In the genomic region with DNA sequence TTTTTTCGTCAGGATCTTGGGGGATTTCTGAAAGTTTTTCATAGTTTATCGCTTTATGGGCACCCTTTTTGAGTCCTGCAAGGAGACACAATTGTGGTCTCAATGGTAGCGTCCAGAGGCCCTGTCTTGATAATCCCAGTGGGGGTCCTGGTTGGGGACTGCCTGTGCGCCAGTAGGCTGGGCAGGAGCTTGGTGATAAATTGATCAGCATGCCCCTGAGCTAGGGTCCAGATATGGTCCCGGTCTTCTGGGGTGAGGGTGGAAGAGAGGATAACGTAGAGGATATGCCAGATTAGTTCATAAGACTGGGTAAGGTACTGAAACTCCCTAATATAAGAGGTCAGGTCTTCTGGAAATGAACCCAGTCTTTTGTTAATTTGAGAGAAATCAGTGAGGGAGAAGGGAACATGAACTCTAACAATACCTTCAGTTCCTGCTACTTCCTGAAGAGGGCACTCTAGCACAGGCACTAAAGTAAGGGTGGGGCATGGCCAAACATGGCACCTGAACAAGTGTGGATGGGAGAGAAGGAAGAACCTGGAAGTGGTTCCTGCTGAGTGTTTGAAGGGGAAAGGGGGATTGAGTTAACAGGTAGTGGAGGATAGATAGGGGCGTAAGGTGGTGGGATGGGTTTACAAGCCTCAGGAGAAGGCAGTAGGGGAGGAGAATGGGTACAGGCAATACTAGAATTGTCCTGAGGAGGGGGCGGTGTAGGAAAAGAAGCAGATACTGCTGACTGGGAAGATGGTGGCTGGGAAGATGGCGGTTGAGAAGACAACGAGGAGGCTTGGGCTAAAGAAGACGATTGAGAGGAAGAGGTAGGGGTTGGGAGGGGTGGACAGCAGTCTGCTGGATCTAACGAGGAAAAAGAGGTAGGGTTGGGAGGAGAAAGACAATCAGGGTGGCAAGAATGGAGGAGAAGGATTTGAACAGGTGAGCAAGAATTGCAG, we compare ENCODE assay signal across 8 cellular contexts. TPM values are rescaled to one million over a fixed set of nuclear protein-coding genes. Genes with fewer than 3 reads are reported as not detected.
A peak's percentile ranks its signal among the peaks of the same experiment; 100 is the strongest.
DNase-seq lines count a peak whose midpoint lies in the region; ATAC-seq and TF ChIP-seq lines count a peak whose summit lies in the region.

No MANE protein-coding gene starts in this region.

- no peak overlapping the region for H3K4me3 Mint-ChIP-seq in CD8-positive, alpha-beta T cell
- H3K4me3 Mint-ChIP-seq in activated B cell treated with CpG ODN at 0.5 μM for 24 hours (no peak overlapping the region), endothelial cell (ENCODE audit: unreplicated experiment) (no peak overlapping the region)

- no peak for TF ChIP-seq POLR2A in gastrocnemius medialis (IDR thresholded peaks at IDR 0.05)

- H3K36me3 Mint-ChIP-seq in CD8-positive, alpha-beta T cell: peaks cover 64% of the 10 kb centered on the region
- H3K36me3 Mint-ChIP-seq in activated B cell treated with CpG ODN at 0.5 μM for 24 hours (ENCODE audit: low read depth) (peaks cover 55% of the 10 kb centered on the region), endothelial cell (ENCODE audit: low read depth, unreplicated experiment) (peaks cover 45% of the 10 kb centered on the region)

- no peaks in the 10 kb centered on the region for H3K9me3 Mint-ChIP-seq in CD8-positive, alpha-beta T cell
- no peaks in the 10 kb centered on the region for H3K9me3 Mint-ChIP-seq in activated B cell treated with CpG ODN at 0.5 μM for 24 hours
- H3K9me3 Mint-ChIP-seq in endothelial cell (ENCODE audit: unreplicated experiment): no peaks in the 10 kb centered on the region

- ATAC-seq in CD8-positive, alpha-beta T cell: peak; percentile 92
- ATAC-seq in GM21786 (IDR thresholded peaks at IDR 0.05; ENCODE audit: unreplicated experiment): peak; percentile 52
- ATAC-seq in activated B cell treated with CpG ODN at 0.5 μM for 24 hours (ENCODE audit: low read depth): peak; percentile 75
- peak in 1 of 2 donors; percentile 49 for ATAC-seq in gastrocnemius medialis
- no peak for ATAC-seq in HG02759 (IDR thresholded peaks at IDR 0.05; ENCODE audit: unreplicated experiment)

- no peaks in the 10 kb centered on the region for H3K9me3 ChIP-seq in CD8-positive, alpha-beta T cell (ENCODE audit: low read length)
- H3K9me3 ChIP-seq in gastrocnemius medialis: no peaks in the 10 kb centered on the region

- intact Hi-C loops in CD8-positive, alpha-beta T cell (cut with DNase I, micrococcal nuclease): loop anchor here (1.0 to 10.0 kb wide), 6 partner anchors 232 to 531 kb away; a partner anchor contains a TSS
- intact Hi-C loops in activated B cell treated with CpG ODN at 0.5 μM for 24 hours (cut with micrococcal nuclease): loop anchor here (1.0 to 2.0 kb wide), 3 partner anchors 31 to 529 kb away; a partner anchor contains a TSS
- intact Hi-C loops in gastrocnemius medialis (cut with DNase I; ENCODE audit: low total_unique reads): loop anchor here (1.0 to 10.0 kb wide), 3 partner anchors 31 to 311 kb away; a partner anchor contains a TSS

- peaks cover 52% of the 10 kb centered on the region for H3K4me1 Mint-ChIP-seq in CD8-positive, alpha-beta T cell (ENCODE audit: low read depth)
- peaks cover 26% of the 10 kb centered on the region for H3K4me1 Mint-ChIP-seq in activated B cell treated with CpG ODN at 0.5 μM for 24 hours
- H3K4me1 Mint-ChIP-seq in endothelial cell (ENCODE audit: unreplicated experiment): peaks cover 10% of the 10 kb centered on the region

- H3K4me3 ChIP-seq in CD8-positive, alpha-beta T cell (ENCODE audit: low read depth, low read length): no peak overlapping the region
- no peak overlapping the region for H3K4me3 ChIP-seq in gastrocnemius medialis

- POLR2A ChIA-PET in CD8-positive, alpha-beta T cell (lab: Charles Lee): interaction anchor here (0.7 to 1.4 kb wide), 3 partner anchors 8 to 55 kb away, joined by 3 to 4 read pairs (median 4); no protein-coding TSS in a partner anchor
- POLR2A ChIA-PET in activated B cell treated with CpG ODN at 0.5 μM for 24 hours (lab: Charles Lee): no interaction called here

- H3K27ac Mint-ChIP-seq in CD8-positive, alpha-beta T cell: no peak overlapping the region
- H3K27ac Mint-ChIP-seq in activated B cell treated with CpG ODN at 0.5 μM for 24 hours (peak overlapping the region; percentile 38), endothelial cell (ENCODE audit: unreplicated experiment) (peak overlapping the region; percentile 89)

- in situ Hi-C loops in gastrocnemius medialis (cut with MboI; ENCODE audit: low sequenced_read_pairs in 4 of 4): no loop called here

- TF ChIP-seq CTCF in CD8-positive, alpha-beta T cell (IDR thresholded peaks at IDR 0.05): peak; percentile 68
- no peak for TF ChIP-seq CTCF in activated B cell treated with CpG ODN at 0.5 μM for 24 hours (IDR thresholded peaks at IDR 0.05)
- peak; percentile 43 for TF ChIP-seq CTCF in endothelial cell (IDR thresholded peaks at IDR 0.05; ENCODE audit: unreplicated experiment)
- TF ChIP-seq CTCF in gastrocnemius medialis (IDR thresholded peaks at IDR 0.05 in 4 of 5, conservative IDR thresholded peaks at IDR 0.05 in 1 of 5): peak; percentile 31 to 71 (median 57)

- H3K36me3 ChIP-seq in CD8-positive, alpha-beta T cell (ENCODE audit: insufficient read depth, low read length): peaks cover 6% of the 10 kb centered on the region
- H3K36me3 ChIP-seq in gastrocnemius medialis: peaks cover 0 to 18% of the 10 kb centered on the region in 2 donors

- CTCF ChIA-PET in CD8-positive, alpha-beta T cell (lab: Charles Lee): interaction anchor here (0.6 to 7.5 kb wide), 7 partner anchors 16 to 287 kb away, joined by 3 to 45 read pairs (median 3); a partner anchor contains a TSS
- CTCF ChIA-PET in activated B cell treated with CpG ODN at 0.5 μM for 24 hours (lab: Charles Lee): interaction anchor here (0.7 to 1.5 kb wide), 4 partner anchors 13 to 315 kb away, joined by 3 to 5 read pairs (median 4); no protein-coding TSS in a partner anchor

- H3K27ac ChIP-seq in CD8-positive, alpha-beta T cell (ENCODE audit: low read depth, low read length): no peak overlapping the region
- peak overlapping the region in 2 of 4 donors; percentile 74 to 84 for H3K27ac ChIP-seq in gastrocnemius medialis

- no peaks in the 10 kb centered on the region for H3K27me3 ChIP-seq in CD8-positive, alpha-beta T cell (ENCODE audit: insufficient read depth, low read length)
- H3K27me3 ChIP-seq in gastrocnemius medialis: no peaks in the 10 kb centered on the region

- no peaks in the 10 kb centered on the region for H3K27me3 Mint-ChIP-seq in CD8-positive, alpha-beta T cell (ENCODE audit: low read depth)
- H3K27me3 Mint-ChIP-seq in activated B cell treated with CpG ODN at 0.5 μM for 24 hours (no peaks in the 10 kb centered on the region), endothelial cell (ENCODE audit: unreplicated experiment) (peaks cover 3% of the 10 kb centered on the region)

- peaks cover 16% of the 10 kb centered on the region for H3K4me1 ChIP-seq in CD8-positive, alpha-beta T cell (ENCODE audit: insufficient read depth, low read length)
- H3K4me1 ChIP-seq in gastrocnemius medialis: peaks cover 21 to 28% of the 10 kb centered on the region in 2 donors

- DNase-seq in CD8-positive, alpha-beta T cell: peak in 5 of 7 experiments; percentile 22 to 61 (median 51)
- DNase-seq in NCI-H226 (peak; percentile 42), activated B cell treated with CpG ODN at 0.5 μM for 24 hours (no peak), endothelial cell (ENCODE audit: low spot score) (peak; percentile 29), gastrocnemius medialis (no peak), middle frontal gyrus (ENCODE audit: extremely low spot score, low spot score) (no peak)

RNA-seq across cellular contexts. Expression of a gene that starts 33.8 kb away (rescaled TPM):
- total RNA-seq in CD8-positive, alpha-beta T cell: 10 to 100 TPM; 38.2 to 39.5 TPM
- 6.7 and 7.9 TPM in 2 replicates for total RNA-seq in activated B cell treated with CpG ODN at 0.5 μM for 24 hours
- total RNA-seq in endothelial cell (ENCODE audit: unreplicated experiment): 1.1 TPM
- total RNA-seq in gastrocnemius medialis: 1 to 10 TPM; 1.1 to 3.3 (median 1.4) TPM

RNA-seq across cellular contexts. Expression of a gene that starts 46.8 kb away (rescaled TPM):
- 10 to 100 TPM; 76.7 to 84.9 TPM for total RNA-seq in CD8-positive, alpha-beta T cell
- total RNA-seq in activated B cell treated with CpG ODN at 0.5 μM for 24 hours (50.8 and 57.6 TPM in 2 replicates), endothelial cell (ENCODE audit: unreplicated experiment) (30.4 TPM), gastrocnemius medialis (10 to 100 TPM; 16.4 to 44.6 (median 18.7) TPM)

Comparison
In these comparisons a context has a peak if more than half of its experiments do, and no peak if none do; other contexts are left out.
1. DNase-seq: peak in CD8-positive, alpha-beta T cell (5 of 7), NCI-H226 (single experiment) and endothelial cell (single experiment); none in activated B cell treated with CpG ODN at 0.5 μM for 24 hours (single experiment), gastrocnemius medialis (0 of 2) and middle frontal gyrus (single experiment).